Comparison of ENCODE assay signal across 21 cellular contexts in genomic region chr2:128160616-128161275, GRCh38.
DNase-seq lines count a peak whose midpoint lies in the region; ATAC-seq, FAIRE-seq and TF ChIP-seq lines count a peak whose summit lies in the region.
"Had no signal": no experiment of that assay in that cellular context is flagged by ENCODE, and none has a peak within 500 bp of the region (broad histone marks: within the 10 kb centered on the region; RNA-seq: fewer than 3 reads in every experiment).

No MANE protein-coding gene starts in this region.

- H3K23ac ChIP-seq in trophoblast cell (ENCODE audit: low read length), result no peak overlapping the region

- no peak overlapping the region for H2BK5ac ChIP-seq in trophoblast cell (ENCODE audit: low read depth, low read length, poor library complexity)

- ATAC-seq in HepG2 (no peak), right lobe of liver (no peak), GM21786 (IDR thresholded peaks at IDR 0.05; ENCODE audit: unreplicated experiment) (no peak)
- ATAC-seq in natural killer cell treated with Interleukin-12 subunit alpha and Interleukin-12 subunit beta and Interleukin-15 and Interleukin-18, amount 100 ng/mL, for 72 hours, result no peak
- ATAC-seq: GM12878, Right ventricle myocardium inferior had no signal

- 94% methylated on average over 9 of the region's 9 CpGs for WGBS in HepG2 (ENCODE audit: low lambda C conversion rate)
- WGBS in right lobe of liver (ENCODE audit: insufficient coverage, low coverage, low lambda C conversion rate, missing lambda C conversion rate), result 84% methylated on average over 9 of the region's 9 CpGs
- WGBS in trophoblast cell (ENCODE audit: extremely low coverage, insufficient coverage, insufficient read length), result no CpG with 5 or more reads among the region's 9 CpGs

- H3K9me3 Mint-ChIP-seq in mesothelial cell of epicardium, result no peaks in the 10 kb centered on the region
- H3K9me3 Mint-ChIP-seq in natural killer cell treated with Interleukin-12 subunit alpha and Interleukin-12 subunit beta and Interleukin-15 and Interleukin-18, amount 100 ng/mL, for 72 hours, result no peaks in the 10 kb centered on the region
- H3K9me3 Mint-ChIP-seq: HFFc6 had no signal

- no peak overlapping the region for H4K91ac ChIP-seq in trophoblast cell (ENCODE audit: low read depth, low read length)

- H3K9ac ChIP-seq in HepG2 (ENCODE audit: insufficient read depth, low read depth, low read length) (no peak overlapping the region), trophoblast cell (ENCODE audit: low read length) (no peak overlapping the region)

- H3K27ac Mint-ChIP-seq in mesothelial cell of epicardium, result peak overlapping the region; percentile 28
- H3K27ac Mint-ChIP-seq in natural killer cell treated with Interleukin-12 subunit alpha and Interleukin-12 subunit beta and Interleukin-15 and Interleukin-18, amount 100 ng/mL, for 72 hours, result no peak overlapping the region
- H3K27ac Mint-ChIP-seq: HFFc6 had no signal

- H3K4me2 ChIP-seq in HepG2 (ENCODE audit: low read depth, low read length) (no peak overlapping the region), trophoblast cell (ENCODE audit: low read length) (no peak overlapping the region)

- H3K27me3 ChIP-seq in HepG2 (ENCODE audit: control insufficient read depth in 1 of 2, insufficient read depth in 2 of 2, low read length in 2 of 2) (no peaks in the 10 kb centered on the region), right lobe of liver (no peaks in the 10 kb centered on the region), trophoblast cell (ENCODE audit: insufficient read depth, low read length) (no peaks in the 10 kb centered on the region)

- H4K12ac ChIP-seq in trophoblast cell (ENCODE audit: low read depth, low read length), result no peak overlapping the region

- POLR2A ChIA-PET in HepG2 (lab: Yijun Ruan, JAX), result interaction anchor here (1.0 kb wide), 1 partner anchor 10 kb away, joined by 4 read pairs; no protein-coding TSS in a partner anchor

- H2AK5ac ChIP-seq in trophoblast cell (ENCODE audit: low read length), result no peak overlapping the region

- H2BK12ac ChIP-seq in trophoblast cell (ENCODE audit: low read length), result no peak overlapping the region

- intact Hi-C loops in HepG2 (cut with micrococcal nuclease; ENCODE audit: unreplicated experiment) (no loop called here), right lobe of liver (cut with DNase I) (no loop called here)

- no peak overlapping the region for H3K18ac ChIP-seq in trophoblast cell (ENCODE audit: low read length)

- H3K27ac ChIP-seq in HepG2 (ENCODE audit: extremely low read length, insufficient read depth, low read length) (peak overlapping the region; percentile 6), right lobe of liver (no peak overlapping the region), VCaP (peak overlapping the region; percentile 73), trophoblast cell (ENCODE audit: low read depth, low read length) (no peak overlapping the region)

- no peak for TF ChIP-seq CTCF in HepG2 (CRISPR knock-in tag; IDR thresholded peaks at IDR 0.05)
- TF ChIP-seq CTCF in right lobe of liver (IDR thresholded peaks at IDR 0.05), result no peak
- no peak for TF ChIP-seq CTCF in VCaP (conservative IDR thresholded peaks at IDR 0.05)
- TF ChIP-seq CTCF in mesothelial cell of epicardium (IDR thresholded peaks at IDR 0.05; ENCODE audit: unreplicated experiment), result no peak

- CTCF ChIA-PET in HepG2 (lab: Yijun Ruan, JAX; ENCODE audit: low intra/inter-chr PET ratio, low total read pairs), result no interaction called here

- H2AFZ ChIP-seq in HepG2 (ENCODE audit: low read length) (no peak overlapping the region), trophoblast cell (ENCODE audit: insufficient read depth, low read length, poor library complexity) (no peak overlapping the region)

- no peaks in the 10 kb centered on the region for H3K79me1 ChIP-seq in trophoblast cell (ENCODE audit: low read length)

- H3K4me1 ChIP-seq in HepG2 (ENCODE audit: insufficient read depth, low read length) (peaks cover 35% of the 10 kb centered on the region), right lobe of liver (peaks cover 0 to 6% (median 0%) of the 10 kb centered on the region in 4 donors), trophoblast cell (ENCODE audit: control insufficient read depth in 1 of 2, insufficient read depth in 2 of 2, low read length in 2 of 2) (no peaks in the 10 kb centered on the region)

- H3K4me3 Mint-ChIP-seq in mesothelial cell of epicardium, result no peak overlapping the region
- H3K4me3 Mint-ChIP-seq in natural killer cell treated with Interleukin-12 subunit alpha and Interleukin-12 subunit beta and Interleukin-15 and Interleukin-18, amount 100 ng/mL, for 72 hours, result no peak overlapping the region
- H3K4me3 Mint-ChIP-seq: HFFc6 had no signal

- H3K27me3 Mint-ChIP-seq in mesothelial cell of epicardium (ENCODE audit: low read depth), result no peaks in the 10 kb centered on the region
- no peaks in the 10 kb centered on the region for H3K27me3 Mint-ChIP-seq in natural killer cell treated with Interleukin-12 subunit alpha and Interleukin-12 subunit beta and Interleukin-15 and Interleukin-18, amount 100 ng/mL, for 72 hours

- H3K9me3 ChIP-seq in HepG2 (ENCODE audit: low read length) (no peaks in the 10 kb centered on the region), right lobe of liver (no peaks in the 10 kb centered on the region), trophoblast cell (ENCODE audit: insufficient read depth, low read depth, low read length) (no peaks in the 10 kb centered on the region)

- no peak for FAIRE-seq in HepG2 (lab: Jason Lieb, UNC)
- FAIRE-seq: GM12878, RCC 7860 had no signal

- BruUV-seq in HepG2 (replicated peaks; lab: Mats Ljungman, UMichigan), result no TSS peak

- H3K14ac ChIP-seq in trophoblast cell (ENCODE audit: low read length), result no peak overlapping the region

- no peaks in the 10 kb centered on the region for H4K20me1 ChIP-seq in HepG2 (ENCODE audit: insufficient read depth, low read length)

- in situ Hi-C loops in HepG2 (cut with HindIII; ENCODE audit: extremely low pct_ligation_motif_present, low pct_unique_long_range_greater_than_20kb), result no loop called here

- DNase-seq in HepG2 (ENCODE audit: low spot score) (no peak), right lobe of liver (no peak), mesothelial cell of epicardium (ENCODE audit: low spot score in 2 of 2, unreplicated experiment in 2 of 2) (no peak), trophoblast cell (no peak), RKO (ENCODE audit: low spot score) (no peak)
- DNase-seq in natural killer cell treated with Interleukin-12 subunit alpha and Interleukin-12 subunit beta and Interleukin-15 and Interleukin-18, amount 100 ng/mL, for 72 hours (ENCODE audit: low spot score), result no peak
- DNase-seq: AML-193, H7, HFFc6, KBM-7, NCI-H1694, NCI-H2081 treated with DMSO at 0.1 percent for 48 hours, NCI-H446 treated with DMSO at 0.1 percent for 48 hours, NCI-H526 treated with DMSO at 0.1 percent for 48 hours, OCI-M1, SW 1271 had no signal

- no peak overlapping the region for H3K4ac ChIP-seq in trophoblast cell (ENCODE audit: low read depth, low read length)

- TF ChIP-seq EP300 in HepG2 (IDR thresholded peaks at IDR 0.05; ENCODE audit: low read depth in 2 of 2, low read length in 2 of 2) (no peak), HepG2 (CRISPR knock-in tag; IDR thresholded peaks at IDR 0.05; ENCODE audit: borderline replicate concordance) (no peak)

- H3K36me3 ChIP-seq in HepG2 (replicated peaks in 1 of 2; ENCODE audit: control insufficient read depth in 1 of 2, insufficient read depth in 2 of 2, low read length in 2 of 2) (peaks cover 14 to 71% of the 10 kb centered on the region in 2 experiments), right lobe of liver (peaks cover 0 to 41% (median 10%) of the 10 kb centered on the region in 4 donors), trophoblast cell (ENCODE audit: control insufficient read depth in 1 of 2, insufficient read depth in 2 of 2, low read length in 2 of 2) (peaks cover 20 to 21% of the 10 kb centered on the region in 2 experiments)

- H4K8ac ChIP-seq in trophoblast cell (ENCODE audit: low read depth, low read length), result no peak overlapping the region

- TF ChIP-seq POLR2A in HepG2 (IDR thresholded peaks at IDR 0.05; ENCODE audit: insufficient read depth in 1 of 2, low read depth in 2 of 2, low read length in 2 of 2) (no peak), right lobe of liver (IDR thresholded peaks at IDR 0.05) (no peak)

- H2BK120ac ChIP-seq in trophoblast cell (ENCODE audit: insufficient read depth, low read length, poor library complexity), result no peak overlapping the region

- H3K4me3 ChIP-seq in HepG2 (replicated peaks in 1 of 3; ENCODE audit: insufficient read depth in 1 of 3, low read depth in 2 of 3, low read length in 3 of 3) (no peak overlapping the region), right lobe of liver (no peak overlapping the region), trophoblast cell (ENCODE audit: low read depth, low read length) (no peak overlapping the region)
- H3K4me3 ChIP-seq: GM12878 had no signal

- H3K4me1 Mint-ChIP-seq in mesothelial cell of epicardium, result peaks cover 6% of the 10 kb centered on the region
- peaks cover 0 to 5% of the 10 kb centered on the region in 2 donors for H3K4me1 Mint-ChIP-seq in natural killer cell treated with Interleukin-12 subunit alpha and Interleukin-12 subunit beta and Interleukin-15 and Interleukin-18, amount 100 ng/mL, for 72 hours (ENCODE audit: low read depth in 2 of 2)

- no peaks in the 10 kb centered on the region for H3K79me2 ChIP-seq in HepG2 (ENCODE audit: insufficient read depth, low read length)
- H3K79me2 ChIP-seq in trophoblast cell (ENCODE audit: control insufficient read depth, insufficient read depth, low read length, poor library complexity), result no peaks in the 10 kb centered on the region

- H3K36me3 Mint-ChIP-seq in mesothelial cell of epicardium, result peaks cover 29% of the 10 kb centered on the region
- peaks cover 17% of the 10 kb centered on the region for H3K36me3 Mint-ChIP-seq in natural killer cell treated with Interleukin-12 subunit alpha and Interleukin-12 subunit beta and Interleukin-15 and Interleukin-18, amount 100 ng/mL, for 72 hours

- no peak for TF ChIP-seq RAD21 in HepG2 (CRISPR knock-in tag; IDR thresholded peaks at IDR 0.05)

TF ChIP-seq in HepG2, 621 proteins besides CTCF, POLR2A, EP300 and RAD21 (continues in another document):
- TF ChIP-seq ZNF180 (CRISPR knock-in tag; IDR thresholded peaks at IDR 0.05; ENCODE audit: borderline replicate concordance, low read depth) (no peak), ZNF367 (CRISPR knock-in tag; IDR thresholded peaks at IDR 0.05; ENCODE audit: borderline replicate concordance) (no peak), ZNF12 (CRISPR knock-in tag; IDR thresholded peaks at IDR 0.05) (no peak), KDM5A (IDR thresholded peaks at IDR 0.05; ENCODE audit: borderline replicate concordance, low read length) (no peak), ZFP82 (CRISPR knock-in tag; IDR thresholded peaks at IDR 0.05; ENCODE audit: borderline replicate concordance) (no peak)

Comparison
In these comparisons a context has a peak if more than half of its experiments do, and no peak if none do; other contexts are left out.
1. H3K27ac ChIP-seq: peak in HepG2 (single experiment) and VCaP (single experiment); none in right lobe of liver (0 of 3) and trophoblast cell (single experiment).